Comparison of ENCODE assay signal across 19 cellular contexts in the genomic region with DNA sequence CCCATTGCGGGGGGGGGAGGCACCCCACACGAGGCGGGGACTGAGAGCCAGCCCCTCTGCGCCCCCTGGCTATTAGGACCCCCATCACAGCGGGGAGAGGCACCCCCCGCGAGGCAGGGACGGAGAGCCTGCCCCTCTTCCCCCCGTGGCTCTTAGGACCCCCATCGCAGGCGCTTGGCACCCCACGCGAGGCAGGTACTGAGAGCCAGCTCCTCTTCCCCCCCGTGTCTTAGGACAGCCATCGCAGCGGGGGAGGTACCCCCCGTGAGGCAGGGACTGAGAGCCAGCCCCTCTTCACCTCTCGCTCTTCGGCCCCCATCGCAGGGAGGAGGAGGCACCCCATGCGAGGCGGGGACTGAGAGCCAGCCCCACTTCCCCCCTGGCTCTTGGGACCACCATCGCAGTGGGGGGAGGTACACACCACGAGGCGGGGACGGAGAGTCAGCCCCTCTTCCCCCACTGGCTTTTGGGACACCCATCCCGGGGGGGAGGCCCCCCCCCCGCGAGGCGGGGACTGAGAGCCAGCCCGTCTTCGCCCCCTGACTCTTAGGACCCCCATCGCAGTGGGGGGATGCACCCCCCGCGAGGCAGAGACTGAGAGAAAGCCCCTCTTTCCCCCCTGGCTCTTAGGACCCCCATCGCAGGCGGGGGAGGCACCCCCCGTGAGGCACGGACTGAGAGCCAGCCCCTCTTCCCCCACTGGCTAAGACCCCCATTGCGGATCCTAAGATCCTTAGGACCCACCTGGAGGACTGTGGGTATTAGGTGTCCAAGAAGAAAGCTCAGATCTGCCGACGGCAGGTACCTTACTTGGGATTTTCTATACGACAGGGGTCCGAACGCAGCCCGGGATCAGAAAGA.
DNase-seq lines count a peak whose midpoint lies in the region; ATAC-seq and TF ChIP-seq lines count a peak whose summit lies in the region.
"Had no signal": no experiment of that assay in that cellular context is flagged by ENCODE, and none has a peak within 500 bp of the region (broad histone marks: within the 10 kb centered on the region; RNA-seq: fewer than 3 reads in every experiment).

No MANE protein-coding gene starts in this region.

- no peaks in the 10 kb centered on the region for H3K79me2 ChIP-seq in GM23248 (ENCODE audit: insufficient read depth)
- H3K79me2 ChIP-seq: hepatocyte had no signal

- no peak for TF ChIP-seq EP300 in esophagus muscularis mucosa (IDR thresholded peaks at IDR 0.05)
- no peak for TF ChIP-seq EP300 in ovary (IDR thresholded peaks at IDR 0.05)

- H2AFZ ChIP-seq in GM23248, result no peak overlapping the region
- H2AFZ ChIP-seq: hepatocyte had no signal

- TF ChIP-seq CTCF in esophagus muscularis mucosa (IDR thresholded peaks at IDR 0.05) (no peak), ovary (IDR thresholded peaks at IDR 0.05) (no peak)

- H3K36me3 ChIP-seq in ES-I3 (ENCODE audit: insufficient read depth, low read length) (no peaks in the 10 kb centered on the region), HUES6 (ENCODE audit: control insufficient read depth, insufficient read depth, low read length) (no peaks in the 10 kb centered on the region), esophagus muscularis mucosa (no peaks in the 10 kb centered on the region), ovary (no peaks in the 10 kb centered on the region), GM23248 (ENCODE audit: low read depth) (no peaks in the 10 kb centered on the region)
- H3K36me3 ChIP-seq: colonic mucosa, pancreas had no signal

- H3F3A ChIP-seq in GM23248 (ENCODE audit: insufficient read depth), result no peaks in the 10 kb centered on the region

- H3K9ac ChIP-seq in ES-I3 (ENCODE audit: low read depth, low read length) (peak overlapping the region; percentile 38; the same call in 1 of the 2 replicates), HUES6 (ENCODE audit: low read length) (peak overlapping the region; percentile 30), GM23248 (no peak overlapping the region)

- H3K4me3 ChIP-seq in HUES6 (ENCODE audit: low read depth, low read length), result peak overlapping the region; percentile 40
- H3K4me3 ChIP-seq in esophagus muscularis mucosa, result peak overlapping the region; percentile 33 to 51 (median 40)
- peak overlapping the region; percentile 12 for H3K4me3 ChIP-seq in ovary
- H3K4me3 ChIP-seq in GM23248, result no peak overlapping the region
- H3K4me3 ChIP-seq: colonic mucosa, hepatocyte, pancreas had no signal

- no peaks in the 10 kb centered on the region for H3K4me1 ChIP-seq in ES-I3 (ENCODE audit: insufficient read depth, low read length)
- no peaks in the 10 kb centered on the region; the same call in 1 of the 2 replicates for H3K4me1 ChIP-seq in HUES6 (ENCODE audit: control insufficient read depth, insufficient read depth, low read length)
- H3K4me1 ChIP-seq in esophagus muscularis mucosa, result no peaks in the 10 kb centered on the region
- no peaks in the 10 kb centered on the region for H3K4me1 ChIP-seq in ovary (ENCODE audit: insufficient read depth)
- H3K4me1 ChIP-seq in GM23248 (ENCODE audit: insufficient read depth), result no peaks in the 10 kb centered on the region
- H3K4me1 ChIP-seq: colonic mucosa, pancreas had no signal

- no peaks in the 10 kb centered on the region for H3K9me3 ChIP-seq in ES-I3 (ENCODE audit: control insufficient read depth, insufficient read depth, low read length)
- no peaks in the 10 kb centered on the region for H3K9me3 ChIP-seq in HUES6 (ENCODE audit: control insufficient read depth, insufficient read depth, low read depth, low read length)
- no peaks in the 10 kb centered on the region for H3K9me3 ChIP-seq in esophagus muscularis mucosa
- no peaks in the 10 kb centered on the region for H3K9me3 ChIP-seq in ovary
- no peaks in the 10 kb centered on the region for H3K9me3 ChIP-seq in GM23248 (ENCODE audit: low read depth)
- H3K9me3 ChIP-seq: colonic mucosa, pancreas had no signal

- ATAC-seq in GM21381 (IDR thresholded peaks at IDR 0.05; ENCODE audit: unreplicated experiment), result no peak
- ATAC-seq in HG02973 (IDR thresholded peaks at IDR 0.05; ENCODE audit: unreplicated experiment), result no peak
- ATAC-seq: activated CD8-positive, alpha-beta T cell treated with anti-CD3 and anti-CD28 coated beads for 36 hours; pancreas had no signal

- in situ Hi-C loops in GM23248 (cut with MboI), result no loop called here

- intact Hi-C loops in esophagus muscularis mucosa (cut with DNase I) (no loop called here), ovary (cut with DNase I) (no loop called here)

- H4K20me1 ChIP-seq in GM23248 (ENCODE audit: insufficient read depth), result no peaks in the 10 kb centered on the region

- TF ChIP-seq POLR2A in esophagus muscularis mucosa (IDR thresholded peaks at IDR 0.05; ENCODE audit: low read depth), result no peak
- no peak for TF ChIP-seq POLR2A in ovary (IDR thresholded peaks at IDR 0.05)

- H3K27ac ChIP-seq in HUES6 (ENCODE audit: low read depth, low read length) (no peak overlapping the region), esophagus muscularis mucosa (replicated peaks in 1 of 4) (peak overlapping the region in 2 of 4 donors; percentile 13 to 28), ovary (no peak overlapping the region), GM23248 (no peak overlapping the region)
- H3K27ac ChIP-seq: C4-2B, colonic mucosa, hepatocyte, pancreas had no signal

- no peaks in the 10 kb centered on the region for H3K9me2 ChIP-seq in GM23248 (ENCODE audit: insufficient read depth)

- WGBS in esophagus muscularis mucosa, result 86% methylated on average over 11 of the region's 46 CpGs
- 80 to 88% (median 83%) methylated on average over 36 to 46 of the region's 46 CpGs for WGBS in ovary, 3 donors
- WGBS in GM23248 (ENCODE audit: low coverage in 1 of 2, low lambda C conversion rate in 2 of 2, missing lambda C conversion rate in 2 of 2), 2 experiments, result 83% methylated on average over 19 to 45 of the region's 46 CpGs

- no peak for DNase-seq in esophagus muscularis mucosa (ENCODE audit: extremely low spot score)
- no peak for DNase-seq in ovary
- no peak for DNase-seq in HCEC 1CT
- DNase-seq in GM23248, result no peak
- DNase-seq: activated B cell treated with CpG ODN at 0.5 μM for 24 hours; activated CD8-positive, alpha-beta T cell treated with anti-CD3 and anti-CD28 coated beads for 36 hours; activated gamma-delta T cell treated with Interleukin-2 at 50 U/mL for 16 hours; activated T-cell treated with anti-CD3 and anti-CD28 coated beads, Interleukin-2, amount 50 U/mL, for 1 hour; colonic mucosa; MV-4-11; NCI-H1694 treated with DMSO at 0.1 percent for 48 hours; NCI-H526 had no signal

- peaks cover 4% of the 10 kb centered on the region for H3K27me3 ChIP-seq in HUES6 (ENCODE audit: control insufficient read depth, insufficient read depth, low read length)
- peaks cover 0 to 7% (median 0%) of the 10 kb centered on the region in 4 donors for H3K27me3 ChIP-seq in esophagus muscularis mucosa
- no peaks in the 10 kb centered on the region for H3K27me3 ChIP-seq in ovary
- H3K27me3 ChIP-seq in GM23248 (replicated peaks; ENCODE audit: insufficient read depth), result no peaks in the 10 kb centered on the region
- H3K27me3 ChIP-seq: colonic mucosa, hepatocyte, pancreas had no signal

- no peak overlapping the region for H3K4me2 ChIP-seq in GM23248 (ENCODE audit: unreplicated experiment)
- H3K4me2 ChIP-seq: hepatocyte had no signal
